Comparison of ENCODE assay signal across 13 cellular contexts in genomic region chr13:100828226-100828625, GRCh38.
DNase-seq lines count a peak whose midpoint lies in the region; ATAC-seq and TF ChIP-seq lines count a peak whose summit lies in the region.
"Had no signal": no experiment of that assay in that cellular context is flagged by ENCODE, and none has a peak within 500 bp of the region (broad histone marks: within the 10 kb centered on the region; RNA-seq: fewer than 3 reads in every experiment).

No MANE protein-coding gene starts in this region.

- no peaks in the 10 kb centered on the region for H3K4me1 ChIP-seq in mesenchymal stem cell (ENCODE audit: control insufficient read depth, insufficient read depth, low read depth, low read length)
- H3K4me1 ChIP-seq: tibial artery had no signal

- no peak overlapping the region for H3K18ac ChIP-seq in mesenchymal stem cell (ENCODE audit: low read depth in 1 of 2, low read length in 2 of 2)

- TF ChIP-seq POLR2A in GM18505 (IDR thresholded peaks at IDR 0.05; ENCODE audit: borderline replicate concordance, extremely low read depth, insufficient read depth, insufficient read length) = no peak

- H2BK120ac ChIP-seq in mesenchymal stem cell (ENCODE audit: low read depth, low read length) = no peak overlapping the region

- no peak overlapping the region for H2AFZ ChIP-seq in mesenchymal stem cell (ENCODE audit: low read depth, low read length)

- no peak overlapping the region for H4K8ac ChIP-seq in mesenchymal stem cell (ENCODE audit: low read length)

- H3K9me3 ChIP-seq in mesenchymal stem cell (ENCODE audit: control insufficient read depth, low read length) = no peaks in the 10 kb centered on the region

- H2BK12ac ChIP-seq in mesenchymal stem cell (ENCODE audit: low read length in 2 of 2) = no peak overlapping the region

- no peak overlapping the region for H2BK15ac ChIP-seq in mesenchymal stem cell (ENCODE audit: low read depth, poor library complexity, severe bottlenecking)

- no peak overlapping the region for H3K27ac ChIP-seq in brain microvascular endothelial cell
- H3K27ac ChIP-seq in mesenchymal stem cell (ENCODE audit: low read length, poor library complexity, severe bottlenecking) = no peak overlapping the region
- H3K27ac ChIP-seq: tibial artery had no signal

- H2BK5ac ChIP-seq in mesenchymal stem cell (ENCODE audit: low read depth, low read length, poor library complexity, severe bottlenecking) = no peak overlapping the region

- no peak overlapping the region for H3K4ac ChIP-seq in mesenchymal stem cell (ENCODE audit: low read depth in 1 of 2, low read length in 2 of 2)

- no peak overlapping the region for H4K91ac ChIP-seq in mesenchymal stem cell (ENCODE audit: low read length)

- H3K14ac ChIP-seq in mesenchymal stem cell (ENCODE audit: low read length in 2 of 2) = no peak overlapping the region

- H3K36me3 ChIP-seq in GM06990 (ENCODE audit: control insufficient read depth, insufficient read depth, low read length) = no peaks in the 10 kb centered on the region
- H3K36me3 ChIP-seq in brain microvascular endothelial cell (replicated peaks) = no peaks in the 10 kb centered on the region
- no peaks in the 10 kb centered on the region for H3K36me3 ChIP-seq in mesenchymal stem cell (ENCODE audit: control insufficient read depth in 1 of 2, insufficient read depth in 2 of 2, low read depth in 1 of 2, low read length in 2 of 2)
- H3K36me3 ChIP-seq: tibial artery had no signal

- H3K27me3 ChIP-seq in GM06990 (replicated peaks; ENCODE audit: control insufficient read depth, insufficient read depth, low read length) = no peaks in the 10 kb centered on the region
- H3K27me3 ChIP-seq in brain microvascular endothelial cell (replicated peaks) = no peaks in the 10 kb centered on the region
- H3K27me3 ChIP-seq in mesenchymal stem cell (ENCODE audit: control insufficient read depth in 1 of 2, insufficient read depth in 1 of 2, low read length in 2 of 2) = no peaks in the 10 kb centered on the region
- H3K27me3 ChIP-seq: tibial artery had no signal

- in situ Hi-C loops in brain microvascular endothelial cell (cut with HindIII; ENCODE audit: low pct_ligation_motif_present, low sequenced_read_pairs) = no loop called here

- no peaks in the 10 kb centered on the region for H3K79me1 ChIP-seq in mesenchymal stem cell (replicated peaks; ENCODE audit: low read length, poor library complexity, severe bottlenecking)

- TF ChIP-seq CTCF in GM06990 (IDR thresholded peaks at IDR 0.05; ENCODE audit: insufficient read depth, low read length, poor library complexity, severe bottlenecking) (peak; percentile 21), brain microvascular endothelial cell (IDR thresholded peaks at IDR 0.05; ENCODE audit: low read depth, low read length, missing control alignments) (peak; percentile 57)

- WGBS in mesenchymal stem cell = 66% methylated on average over 5 of the region's 5 CpGs

- no peak for DNase-seq in GM06990 (ENCODE audit: extremely low read depth, insufficient read length)
- DNase-seq in NCI-H1694 treated with DMSO at 0.1 percent for 48 hours (lab: John Stamatoyannopoulos, UW) = peak; percentile 40
- no peak for DNase-seq in brain microvascular endothelial cell
- DNase-seq in mesenchymal stem cell = no peak
- no peak for DNase-seq in H4 (ENCODE audit: low spot score)
- DNase-seq: activated B cell treated with CpG ODN at 0.5 μM for 24 hours; CD4-positive, alpha-beta T cell; central memory CD4-positive, alpha-beta T cell; NCI-H187; tibial artery had no signal

- H3K4me3 ChIP-seq in GM06990 (replicated peaks; ENCODE audit: low read depth, low read length) (no peak overlapping the region), brain microvascular endothelial cell (ENCODE audit: low read depth, low read length) (no peak overlapping the region), mesenchymal stem cell (ENCODE audit: insufficient read depth in 1 of 2, low read depth in 1 of 2, low read length in 2 of 2) (no peak overlapping the region)
- H3K4me3 ChIP-seq: tibial artery had no signal

- H3K4me2 ChIP-seq in mesenchymal stem cell (ENCODE audit: low read length, poor library complexity, severe bottlenecking) = no peak overlapping the region

- H3K23ac ChIP-seq in mesenchymal stem cell (ENCODE audit: low read length in 2 of 2) = no peak overlapping the region

- H3K9ac ChIP-seq in mesenchymal stem cell (ENCODE audit: low read length) = peak overlapping the region; percentile 57

- no peak for ATAC-seq in HG03571 (IDR thresholded peaks at IDR 0.05; ENCODE audit: unreplicated experiment)
- ATAC-seq in HG02970 (IDR thresholded peaks at IDR 0.05; ENCODE audit: low FRiP score, unreplicated experiment) = no peak
- no peak for ATAC-seq in GM18505 (IDR thresholded peaks at IDR 0.05; ENCODE audit: unreplicated experiment)

- H2AK5ac ChIP-seq in mesenchymal stem cell (ENCODE audit: low read length, severe bottlenecking) = no peak overlapping the region
